In the genomic region with DNA sequence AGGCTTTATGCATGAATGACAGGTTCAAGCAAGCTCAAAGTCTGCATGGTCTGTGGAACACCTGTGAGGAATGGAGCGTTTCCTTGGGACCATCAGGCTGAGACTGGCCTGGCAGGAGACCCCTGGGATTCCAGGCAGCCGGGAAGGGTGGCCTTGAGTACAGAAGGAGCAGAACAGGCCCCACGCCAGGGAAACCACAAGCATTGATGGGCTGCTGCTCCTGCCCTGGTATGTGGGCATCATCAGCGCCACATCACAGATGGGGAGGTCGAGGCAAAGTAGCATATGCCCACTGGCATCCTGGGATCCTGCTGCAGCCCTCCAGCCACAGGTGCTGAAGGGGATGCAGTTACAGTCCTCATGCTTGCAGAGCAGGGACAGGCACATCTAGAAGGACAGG, we compare ENCODE assay signal across 23 cellular contexts. TPM values are rescaled to one million over a fixed set of nuclear protein-coding genes. Genes with fewer than 3 reads are reported as not detected.
DNase-seq lines count a peak whose midpoint lies in the region; ATAC-seq and FAIRE-seq lines count a peak whose summit lies in the region.
"Had no signal": no experiment of that assay in that cellular context is flagged by ENCODE, and none has a peak within 500 bp of the region (broad histone marks: within the 10 kb centered on the region; RNA-seq: fewer than 3 reads in every experiment).

No MANE protein-coding gene starts in this region.

- H3K4me1 Mint-ChIP-seq in activated CD4-positive, alpha-beta T cell treated with anti-CD3 and anti-CD28 coated beads, Interleukin-2, amount 10 ng/mL, durations not matched to agents 24 days and 14 days, result peaks cover 2% of the 10 kb centered on the region
- H3K4me1 Mint-ChIP-seq in activated CD4-positive, alpha-beta T cell treated with anti-CD3 and anti-CD28 coated beads for 36 hours, result peaks cover 2% of the 10 kb centered on the region
- H3K4me1 Mint-ChIP-seq: CD4-positive, alpha-beta memory T cell had no signal

- no peaks in the 10 kb centered on the region for H3K9me3 Mint-ChIP-seq in activated CD4-positive, alpha-beta T cell treated with anti-CD3 and anti-CD28 coated beads, Interleukin-2, amount 10 ng/mL, durations not matched to agents 24 days and 14 days
- no peaks in the 10 kb centered on the region for H3K9me3 Mint-ChIP-seq in activated CD4-positive, alpha-beta T cell treated with anti-CD3 and anti-CD28 coated beads for 36 hours (ENCODE audit: low read depth)
- H3K9me3 Mint-ChIP-seq: CD4-positive, alpha-beta memory T cell; GM23338 had no signal

- POLR2A ChIA-PET in activated CD4-positive, alpha-beta T cell treated with anti-CD3 and anti-CD28 coated beads for 36 hours (lab: Charles Lee), result no interaction called here

- peak overlapping the region; percentile 100 for H3K27ac ChIP-seq in cingulate gyrus (ENCODE audit: low read depth, low read length)
- peak overlapping the region; percentile 100 for H3K27ac ChIP-seq in layer of hippocampus (ENCODE audit: low read depth, low read length)
- peak overlapping the region; percentile 99 for H3K27ac ChIP-seq in temporal lobe (ENCODE audit: low read depth, low read length)
- no peak overlapping the region for H3K27ac ChIP-seq in right cardiac atrium (ENCODE audit: low read length)
- H3K27ac ChIP-seq: 22Rv1, A549, BLaER1 had no signal

- no peaks in the 10 kb centered on the region for H3K4me1 ChIP-seq in right cardiac atrium (ENCODE audit: control insufficient read depth, insufficient read depth, low read length)
- H3K4me1 ChIP-seq: BLaER1 had no signal

- no peak overlapping the region for H3K4me3 ChIP-seq in right cardiac atrium (ENCODE audit: low read length)
- H3K4me3 ChIP-seq: A549, BLaER1, GM23338 had no signal

- no peak for ATAC-seq in activated CD4-positive, alpha-beta T cell treated with anti-CD3 and anti-CD28 coated beads for 36 hours
- ATAC-seq in HG02884 (IDR thresholded peaks at IDR 0.05; ENCODE audit: unreplicated experiment) (no peak), right cardiac atrium (no peak)
- ATAC-seq: A549, GM23338 had no signal

- H3K9me3 ChIP-seq in right cardiac atrium (ENCODE audit: control insufficient read depth, low read length), result no peaks in the 10 kb centered on the region
- H3K9me3 ChIP-seq: A549, BLaER1 had no signal

- intact Hi-C loops in activated CD4-positive, alpha-beta T cell treated with anti-CD3 and anti-CD28 coated beads, Interleukin-2, amount 10 ng/mL, durations not matched to agents 24 days and 14 days (cut with micrococcal nuclease), result no loop called here
- intact Hi-C loops in activated CD4-positive, alpha-beta T cell treated with anti-CD3 and anti-CD28 coated beads for 36 hours (cut with DNase I, micrococcal nuclease), result no loop called here
- intact Hi-C loops in right cardiac atrium (cut with DNase I), result loop anchor here in 2 of 4 donors (5.0 to 10.0 kb wide), 2 partner anchors 100 to 103 kb away; no protein-coding TSS in a partner anchor

- peak; percentile 48 for DNase-seq in activated CD4-positive, alpha-beta T cell treated with anti-CD3 and anti-CD28 coated beads, Interleukin-2, amount 10 ng/mL, durations not matched to agents 24 days and 14 days
- no peak for DNase-seq in activated CD4-positive, alpha-beta T cell treated with anti-CD3 and anti-CD28 coated beads for 36 hours
- DNase-seq in right cardiac atrium (no peak), HTR-8/SVneo (ENCODE audit: insufficient read length, low spot score) (no peak)
- DNase-seq: AML-193; CD4-positive, alpha-beta memory T cell; DMS153; DMS79; GDM1; HCEC 1CT had no signal

- WGBS in right cardiac atrium, result 85% methylated on average over 5 of the region's 5 CpGs

- H3K27me3 Mint-ChIP-seq in activated CD4-positive, alpha-beta T cell treated with anti-CD3 and anti-CD28 coated beads, Interleukin-2, amount 10 ng/mL, durations not matched to agents 24 days and 14 days, result peaks cover 21% of the 10 kb centered on the region
- H3K27me3 Mint-ChIP-seq in activated CD4-positive, alpha-beta T cell treated with anti-CD3 and anti-CD28 coated beads for 36 hours, result no peaks in the 10 kb centered on the region
- H3K27me3 Mint-ChIP-seq: CD4-positive, alpha-beta memory T cell had no signal

- H3K27me3 ChIP-seq in layer of hippocampus (ENCODE audit: control insufficient read depth, insufficient read depth, low read length), result peaks cover 4% of the 10 kb centered on the region
- H3K27me3 ChIP-seq in right cardiac atrium (ENCODE audit: control insufficient read depth, insufficient read depth), result no peaks in the 10 kb centered on the region
- H3K27me3 ChIP-seq: BLaER1 had no signal

- FAIRE-seq in HTR-8/SVneo (lab: Jason Lieb, UNC), result no peak
- FAIRE-seq: A549, GM12892, GM18507, H54 had no signal

- H3K36me3 Mint-ChIP-seq in activated CD4-positive, alpha-beta T cell treated with anti-CD3 and anti-CD28 coated beads, Interleukin-2, amount 10 ng/mL, durations not matched to agents 24 days and 14 days (ENCODE audit: low read depth), result no peaks in the 10 kb centered on the region
- H3K36me3 Mint-ChIP-seq in activated CD4-positive, alpha-beta T cell treated with anti-CD3 and anti-CD28 coated beads for 36 hours (ENCODE audit: low read depth), result no peaks in the 10 kb centered on the region
- H3K36me3 Mint-ChIP-seq: CD14-positive monocyte; CD4-positive, alpha-beta memory T cell had no signal

- CTCF ChIA-PET in activated CD4-positive, alpha-beta T cell treated with anti-CD3 and anti-CD28 coated beads for 36 hours (lab: Charles Lee), result no interaction called here

- H3K4me3 Mint-ChIP-seq in activated CD4-positive, alpha-beta T cell treated with anti-CD3 and anti-CD28 coated beads, Interleukin-2, amount 10 ng/mL, durations not matched to agents 24 days and 14 days, result no peak overlapping the region
- no peak overlapping the region for H3K4me3 Mint-ChIP-seq in activated CD4-positive, alpha-beta T cell treated with anti-CD3 and anti-CD28 coated beads for 36 hours
- H3K4me3 Mint-ChIP-seq: CD14-positive monocyte; CD4-positive, alpha-beta memory T cell; GM23338 had no signal

- H3K27ac Mint-ChIP-seq in activated CD4-positive, alpha-beta T cell treated with anti-CD3 and anti-CD28 coated beads, Interleukin-2, amount 10 ng/mL, durations not matched to agents 24 days and 14 days, result no peak overlapping the region
- no peak overlapping the region for H3K27ac Mint-ChIP-seq in activated CD4-positive, alpha-beta T cell treated with anti-CD3 and anti-CD28 coated beads for 36 hours
- H3K27ac Mint-ChIP-seq: GM23338 had no signal

RNA-seq across cellular contexts. Expression of gene ANTXRL, which starts 40.9 kb away (rescaled TPM):
- total RNA-seq in activated CD4-positive, alpha-beta T cell treated with anti-CD3 and anti-CD28 coated beads, Interleukin-2, amount 10 ng/mL, durations not matched to agents 24 days and 14 days, result not detected in 2 replicates
- not detected for total RNA-seq in activated CD4-positive, alpha-beta T cell treated with anti-CD3 and anti-CD28 coated beads for 36 hours
- total RNA-seq in temporal lobe, result not detected
- total RNA-seq in right cardiac atrium, result under 1 TPM in 1 of 4 donors, not detected in 3; 0.51 TPM
- 0.68 TPM for polyA plus RNA-seq in right cardiac atrium
- total RNA-seq: CD4-positive, alpha-beta memory T cell; Daoy; GM23338 had no signal
- polyA plus RNA-seq: CD14-positive monocyte; CD4-positive, alpha-beta memory T cell; GM23338 had no signal

RNA-seq across cellular contexts. Expression of gene ANXA8L1, which starts 47.9 kb away (rescaled TPM):
- total RNA-seq in activated CD4-positive, alpha-beta T cell treated with anti-CD3 and anti-CD28 coated beads, Interleukin-2, amount 10 ng/mL, durations not matched to agents 24 days and 14 days, result not detected in 2 replicates
- total RNA-seq in activated CD4-positive, alpha-beta T cell treated with anti-CD3 and anti-CD28 coated beads for 36 hours, result not detected
- total RNA-seq in temporal lobe (not detected), right cardiac atrium (1 to 10 TPM in 2 of 4 donors, under 1 TPM in 2; 0.41 to 1.6 (median 0.90) TPM)
- polyA plus RNA-seq in right cardiac atrium, result 0.16 TPM
- total RNA-seq: CD4-positive, alpha-beta memory T cell; GM23338 had no signal
- polyA plus RNA-seq: CD4-positive, alpha-beta memory T cell; GM23338 had no signal
